In genomic region chr4:102503831-102504786, GRCh38 we compare ENCODE assay signal across 10 cellular contexts. TPM values are rescaled to one million over a fixed set of nuclear protein-coding genes. Genes with fewer than 3 reads are reported as not detected.
DNase-seq lines count a peak whose midpoint lies in the region; ATAC-seq and TF ChIP-seq lines count a peak whose summit lies in the region.
"Had no signal": no experiment of that assay in that cellular context is flagged by ENCODE, and none has a peak within 500 bp of the region (broad histone marks: within the 10 kb centered on the region; RNA-seq: fewer than 3 reads in every experiment).

No MANE protein-coding gene starts in this region.

- H3K36me3 Mint-ChIP-seq in stimulated activated naive CD8-positive, alpha-beta T cell treated with anti-CD3 and anti-CD28 coated beads, Interleukin-15, Interleukin-2, amounts not matched to agents 100 ng/mL and 50 ng/mL, for 24 hours (ENCODE audit: low read depth): peaks cover 55% of the 10 kb centered on the region
- H3K36me3 Mint-ChIP-seq in activated T-helper 1 cell treated with anti-CD3 and anti-CD28 coated beads, Interleukin-12 subunit alpha, Interleukin-12 subunit beta, Interleukin-2, Interleukin-4 antibody, amounts not matched to agents 30 ng/mL and 10 ng/mL and 1 ng/mL, durations not matched to agents 14 hours and 24 hours and 36 hours (ENCODE audit: low read depth): peaks cover 32% of the 10 kb centered on the region

- TF ChIP-seq CTCF in right lobe of liver (IDR thresholded peaks at IDR 0.05) (no peak), vagina (IDR thresholded peaks at IDR 0.05) (no peak)

- peaks cover 65% of the 10 kb centered on the region for H3K4me1 Mint-ChIP-seq in stimulated activated naive CD8-positive, alpha-beta T cell treated with anti-CD3 and anti-CD28 coated beads, Interleukin-15, Interleukin-2, amounts not matched to agents 100 ng/mL and 50 ng/mL, for 24 hours (ENCODE audit: low read depth)
- H3K4me1 Mint-ChIP-seq in activated T-helper 1 cell treated with anti-CD3 and anti-CD28 coated beads, Interleukin-12 subunit alpha, Interleukin-12 subunit beta, Interleukin-2, Interleukin-4 antibody, amounts not matched to agents 30 ng/mL and 10 ng/mL and 1 ng/mL, durations not matched to agents 14 hours and 24 hours and 36 hours (ENCODE audit: low read depth): peaks cover 54% of the 10 kb centered on the region

- peaks cover under 1% of the 10 kb centered on the region for H3K9me3 Mint-ChIP-seq in stimulated activated naive CD8-positive, alpha-beta T cell treated with anti-CD3 and anti-CD28 coated beads, Interleukin-15, Interleukin-2, amounts not matched to agents 100 ng/mL and 50 ng/mL, for 24 hours
- H3K9me3 Mint-ChIP-seq in activated T-helper 1 cell treated with anti-CD3 and anti-CD28 coated beads, Interleukin-12 subunit alpha, Interleukin-12 subunit beta, Interleukin-2, Interleukin-4 antibody, amounts not matched to agents 30 ng/mL and 10 ng/mL and 1 ng/mL, durations not matched to agents 14 hours and 24 hours and 36 hours: no peaks in the 10 kb centered on the region
- H3K9me3 Mint-ChIP-seq: GM23338 had no signal

- TF ChIP-seq POLR2A in right lobe of liver (IDR thresholded peaks at IDR 0.05) (no peak), vagina (IDR thresholded peaks at IDR 0.05) (no peak)

- H3K4me1 ChIP-seq in right lobe of liver (peaks cover 0 to 35% (median 14%) of the 10 kb centered on the region in 4 donors), vagina (peaks cover 71% of the 10 kb centered on the region)

- H3K27me3 ChIP-seq in right lobe of liver (no peaks in the 10 kb centered on the region), vagina (no peaks in the 10 kb centered on the region)

- H3K27ac ChIP-seq in right lobe of liver (peak overlapping the region in 1 of 3 donors; percentile 98), vagina (peak overlapping the region; percentile 99)

- no peaks in the 10 kb centered on the region for H3K9me3 ChIP-seq in right lobe of liver
- no peaks in the 10 kb centered on the region for H3K9me3 ChIP-seq in vagina

- no peaks in the 10 kb centered on the region for H3K27me3 Mint-ChIP-seq in stimulated activated naive CD8-positive, alpha-beta T cell treated with anti-CD3 and anti-CD28 coated beads, Interleukin-15, Interleukin-2, amounts not matched to agents 100 ng/mL and 50 ng/mL, for 24 hours
- no peaks in the 10 kb centered on the region for H3K27me3 Mint-ChIP-seq in activated T-helper 1 cell treated with anti-CD3 and anti-CD28 coated beads, Interleukin-12 subunit alpha, Interleukin-12 subunit beta, Interleukin-2, Interleukin-4 antibody, amounts not matched to agents 30 ng/mL and 10 ng/mL and 1 ng/mL, durations not matched to agents 14 hours and 24 hours and 36 hours (ENCODE audit: insufficient read depth)

- H3K36me3 ChIP-seq in right lobe of liver (no peaks in the 10 kb centered on the region), vagina (no peaks in the 10 kb centered on the region)

- no peak for DNase-seq in stimulated activated naive CD8-positive, alpha-beta T cell treated with anti-CD3 and anti-CD28 coated beads, Interleukin-15, Interleukin-2, amounts not matched to agents 100 U/mL and 50 U/mL, for 24 hours
- no peak for DNase-seq in activated T-helper 1 cell treated with anti-CD3 and anti-CD28 coated beads, Interleukin-12 subunit alpha, Interleukin-12 subunit beta, Interleukin-2, Interleukin-4 antibody, amounts not matched to agents 30 ng/mL and 10 ng/mL and 1 ng/mL, durations not matched to agents 14 hours and 24 hours and 36 hours (ENCODE audit: low spot score)
- DNase-seq in right lobe of liver (no peak), vagina (ENCODE audit: extremely low spot score in 2 of 2) (no peak), GOT3 (lab: John Stamatoyannopoulos, UW) (no peak), cortex of kidney (lab: John Stamatoyannopoulos, UW) (no peak)
- DNase-seq: DMS79 had no signal

- peak overlapping the region in 2 of 3 donors; percentile 61 to 83 for H3K4me3 ChIP-seq in right lobe of liver
- H3K4me3 ChIP-seq in vagina: peak overlapping the region; percentile 5 to 93
- H3K4me3 ChIP-seq: GM23338 had no signal

- WGBS in right lobe of liver (ENCODE audit: insufficient coverage, low coverage, low lambda C conversion rate, missing lambda C conversion rate): 35% methylated on average over 5 of the region's 5 CpGs

- intact Hi-C loops in activated T-helper 1 cell treated with anti-CD3 and anti-CD28 coated beads, Interleukin-12 subunit alpha, Interleukin-12 subunit beta, Interleukin-2, Interleukin-4 antibody, amounts not matched to agents 30 ng/mL and 10 ng/mL and 1 ng/mL, durations not matched to agents 14 hours and 24 hours and 36 hours (cut with micrococcal nuclease): loop anchor here (1.0 to 5.0 kb wide), 9 partner anchors 18 to 1482 kb away; partner anchors contain the start of genes CENPE, MANBA and SLC9B1
- intact Hi-C loops in right lobe of liver (cut with DNase I): no loop called here
- intact Hi-C loops in vagina (cut with DNase I): loop anchor here (1.0 kb wide), 1 partner anchor 12 kb away; no protein-coding TSS in a partner anchor

- peak overlapping the region; percentile 97 for H3K4me3 Mint-ChIP-seq in stimulated activated naive CD8-positive, alpha-beta T cell treated with anti-CD3 and anti-CD28 coated beads, Interleukin-15, Interleukin-2, amounts not matched to agents 100 ng/mL and 50 ng/mL, for 24 hours
- H3K4me3 Mint-ChIP-seq in activated T-helper 1 cell treated with anti-CD3 and anti-CD28 coated beads, Interleukin-12 subunit alpha, Interleukin-12 subunit beta, Interleukin-2, Interleukin-4 antibody, amounts not matched to agents 30 ng/mL and 10 ng/mL and 1 ng/mL, durations not matched to agents 14 hours and 24 hours and 36 hours: peak overlapping the region; percentile 94
- H3K4me3 Mint-ChIP-seq: GM23338 had no signal

- H3K27ac Mint-ChIP-seq in stimulated activated naive CD8-positive, alpha-beta T cell treated with anti-CD3 and anti-CD28 coated beads, Interleukin-15, Interleukin-2, amounts not matched to agents 100 ng/mL and 50 ng/mL, for 24 hours: peak overlapping the region; percentile 90
- H3K27ac Mint-ChIP-seq in activated T-helper 1 cell treated with anti-CD3 and anti-CD28 coated beads, Interleukin-12 subunit alpha, Interleukin-12 subunit beta, Interleukin-2, Interleukin-4 antibody, amounts not matched to agents 30 ng/mL and 10 ng/mL and 1 ng/mL, durations not matched to agents 14 hours and 24 hours and 36 hours: peak overlapping the region; percentile 80
- H3K27ac Mint-ChIP-seq: GM23338 had no signal

- ATAC-seq in stimulated activated naive CD8-positive, alpha-beta T cell treated with anti-CD3 and anti-CD28 coated beads, Interleukin-15, Interleukin-2, amounts not matched to agents 100 U/mL and 50 U/mL, for 24 hours: no peak
- ATAC-seq in right lobe of liver: no peak
- ATAC-seq in GM18520 (IDR thresholded peaks at IDR 0.05; ENCODE audit: unreplicated experiment): no peak
- ATAC-seq: GM23338 had no signal

RNA-seq across cellular contexts. Expression of gene NFKB1, which starts 3.0 kb away (rescaled TPM):
- 139 and 145 TPM in 2 replicates for total RNA-seq in activated T-helper 1 cell treated with anti-CD3 and anti-CD28 coated beads, Interleukin-12 subunit alpha, Interleukin-12 subunit beta, Interleukin-2, Interleukin-4 antibody, amounts not matched to agents 30 ng/mL and 10 ng/mL and 1 ng/mL, durations not matched to agents 14 hours and 24 hours and 36 hours
- 10 to 100 TPM; 13.8 to 48.6 (median 17.5) TPM for total RNA-seq in right lobe of liver
- total RNA-seq in vagina: 38.5 TPM

Comparison
In these comparisons a context has a peak if more than half of its experiments do, and no peak if none do; other contexts are left out.
1. intact Hi-C loops: an anchor here in activated T-helper 1 cell treated with anti-CD3 and anti-CD28 coated beads, Interleukin-12 subunit alpha, Interleukin-12 subunit beta, Interleukin-2, Interleukin-4 antibody, amounts not matched to agents 30 ng/mL and 10 ng/mL and 1 ng/mL, durations not matched to agents 14 hours and 24 hours and 36 hours (1.0 to 5.0 kb wide) and vagina (1.0 kb wide); none called in right lobe of liver.